24 cellular contexts compared by ENCODE assay signal in genomic region chr6:101605426-101605825, GRCh38.
"Had no signal": no experiment of that assay in that cellular context is flagged by ENCODE, and none has a peak within 500 bp of the region (broad histone marks: within the 10 kb centered on the region; RNA-seq: fewer than 3 reads in every experiment).

No MANE protein-coding gene starts in this region.

- H3K27me3 ChIP-seq: esophagus squamous epithelium, gastrocnemius medialis, heart right ventricle, left lung had no signal

- H3K9me3 ChIP-seq: esophagus squamous epithelium, gastrocnemius medialis, heart right ventricle, left lung, lower lobe of right lung, mucosa of descending colon had no signal

- ATAC-seq: effector memory CD8-positive, alpha-beta T cell; gastrocnemius medialis; heart right ventricle; left lung; left ventricle myocardium superior; lower lobe of right lung; naive thymus-derived CD8-positive, alpha-beta T cell had no signal

- H3K27ac ChIP-seq: coronary artery, epithelial cell of prostate, esophagus squamous epithelium, gastrocnemius medialis, heart right ventricle, left lung, lower lobe of right lung had no signal

- FAIRE-seq: colon, endometrium, keratinocyte had no signal

- H3K4me3 ChIP-seq: coronary artery, esophagus squamous epithelium, gastrocnemius medialis, heart right ventricle, left lung, lower lobe of right lung, mucosa of descending colon had no signal

- H3K36me3 ChIP-seq: esophagus squamous epithelium, gastrocnemius medialis, heart right ventricle, left lung, lower lobe of right lung had no signal

- DNase-seq: effector CD8-positive, alpha-beta T cell; effector memory CD8-positive, alpha-beta T cell; endodermal cell; erythroblast; esophagus squamous epithelium; foreskin fibroblast; foreskin melanocyte; gastrocnemius medialis; glutamatergic neuron; head of caudate nucleus; heart right ventricle; hippocampal formation; left lung; left ventricle myocardium superior; lower lobe of right lung; mesenchymal stem cell; mucosa of descending colon; naive B cell; naive thymus-derived CD8-positive, alpha-beta T cell had no signal

- H3K4me1 ChIP-seq: esophagus squamous epithelium, gastrocnemius medialis, heart right ventricle, left lung, lower lobe of right lung had no signal
